ENCODE assay signal across 14 cellular contexts in genomic region chr3:170745211-170745718, GRCh38.
DNase-seq lines count a peak whose midpoint lies in the region; ATAC-seq, FAIRE-seq and TF ChIP-seq lines count a peak whose summit lies in the region.
"Had no signal": no experiment of that assay in that cellular context is flagged by ENCODE, and none has a peak within 500 bp of the region (broad histone marks: within the 10 kb centered on the region; RNA-seq: fewer than 3 reads in every experiment).

No MANE protein-coding gene starts in this region.

- peak; percentile 90 for FAIRE-seq in H54 (lab: Jason Lieb, UNC)
- FAIRE-seq: endometrium had no signal

- H3K36me3 Mint-ChIP-seq in effector memory CD8-positive, alpha-beta T cell (ENCODE audit: insufficient read depth): peaks cover 4% of the 10 kb centered on the region
- H3K36me3 Mint-ChIP-seq: CD8-positive, alpha-beta T cell had no signal

- no peak overlapping the region for H3K4me3 ChIP-seq in epithelial cell of esophagus (ENCODE audit: low read length)
- H3K4me3 ChIP-seq: SK-N-MC had no signal

- peaks cover 32 to 41% of the 10 kb centered on the region in 2 donors for H3K27me3 Mint-ChIP-seq in effector memory CD8-positive, alpha-beta T cell

- TF ChIP-seq POLR2A in H54 (IDR thresholded peaks at IDR 0.05; ENCODE audit: low read depth, low read length): no peak

- ATAC-seq in HG02884 (IDR thresholded peaks at IDR 0.05; ENCODE audit: unreplicated experiment): no peak
- ATAC-seq in effector memory CD8-positive, alpha-beta T cell (replicated peaks): no peak
- ATAC-seq: CD8-positive, alpha-beta T cell had no signal

- CTCF ChIA-PET in RWPE1 (lab: Yijun Ruan, JAX): no interaction called here

- H3K27ac Mint-ChIP-seq in effector memory CD8-positive, alpha-beta T cell: no peak overlapping the region
- H3K27ac Mint-ChIP-seq: CD8-positive, alpha-beta T cell had no signal

- DNase-seq in H54 (ENCODE audit: insufficient read length, low spot score) (no peak), RWPE1 (ENCODE audit: low spot score) (peak; percentile 74), epithelial cell of esophagus (ENCODE audit: low read depth) (peak; percentile 75), pulmonary artery endothelial cell (ENCODE audit: low read depth, low spot score) (peak; percentile 86), COR-L47 (lab: John Stamatoyannopoulos, UW) (no peak), mesenteric fat pad (ENCODE audit: low spot score) (no peak)
- no peak for DNase-seq in effector memory CD8-positive, alpha-beta T cell
- DNase-seq: activated T-cell treated with anti-CD3 and anti-CD28 coated beads, Interleukin-2, amount 50 U/mL, for 48 hours; CD8-positive, alpha-beta T cell; NCI-H1436; NCI-H774 had no signal

- POLR2A ChIA-PET in RWPE1 (lab: Yijun Ruan, JAX; ENCODE audit: low non-redundant PET): no interaction called here

- H3K4me1 Mint-ChIP-seq in effector memory CD8-positive, alpha-beta T cell (ENCODE audit: low read depth in 2 of 2): no peaks in the 10 kb centered on the region

- H3K4me3 Mint-ChIP-seq in effector memory CD8-positive, alpha-beta T cell: no peak overlapping the region
- H3K4me3 Mint-ChIP-seq: CD8-positive, alpha-beta T cell had no signal

- peaks cover 0 to 9% of the 10 kb centered on the region in 2 donors for H3K9me3 Mint-ChIP-seq in effector memory CD8-positive, alpha-beta T cell
- H3K9me3 Mint-ChIP-seq: CD8-positive, alpha-beta T cell had no signal

- H3K27ac ChIP-seq in RWPE1: no peak overlapping the region
- H3K27ac ChIP-seq: SK-N-MC had no signal

- no peak for TF ChIP-seq CTCF in RWPE1 (conservative IDR thresholded peaks at IDR 0.05; ENCODE audit: low read depth)
- no peak for TF ChIP-seq CTCF in epithelial cell of esophagus (IDR thresholded peaks at IDR 0.05; ENCODE audit: insufficient read depth, low read depth, low read length, missing control alignments)

Comparison
In these comparisons a context has a peak if more than half of its experiments do, and no peak if none do; other contexts are left out.
1. DNase-seq: peak in RWPE1 (single experiment), epithelial cell of esophagus (single experiment) and pulmonary artery endothelial cell (single experiment); none in H54 (single experiment), COR-L47 (single experiment), mesenteric fat pad (single experiment) and effector memory CD8-positive, alpha-beta T cell (0 of 3).